ENCODE assay signal across 9 cellular contexts in genomic region chr14:90903101-90903500, GRCh38.
A peak's percentile ranks its signal among the peaks of the same experiment; 100 is the strongest.
DNase-seq lines count a peak whose midpoint lies in the region; ATAC-seq, FAIRE-seq and TF ChIP-seq lines count a peak whose summit lies in the region.
"Had no signal": no experiment of that assay in that cellular context is flagged by ENCODE, and none has a peak within 500 bp of the region (broad histone marks: within the 10 kb centered on the region; RNA-seq: fewer than 3 reads in every experiment).

No MANE protein-coding gene starts in this region.

- H2AFZ ChIP-seq in endothelial cell of umbilical vein (ENCODE audit: low read depth, low read length), result no peak overlapping the region

- no peak overlapping the region for H3K9ac ChIP-seq in endothelial cell of umbilical vein (replicated peaks; ENCODE audit: extremely low read depth, insufficient read depth, low read length)

- peak; percentile 62 for DNase-seq in EH (ENCODE audit: low read depth)
- peak; percentile 55 for DNase-seq in NCI-H748 treated with DMSO at 0.1 percent for 48 hours (lab: John Stamatoyannopoulos, UW)
- peak; percentile 74 for DNase-seq in activated CD8-positive, alpha-beta memory T cell treated with anti-CD3 and anti-CD28 coated beads, Interleukin-2, amount 10 ng/mL, durations not matched to agents 7 days and 5 days
- DNase-seq in endothelial cell of umbilical vein (ENCODE audit: low read depth, low spot score), result peak; percentile 72
- peak; percentile 66 for DNase-seq in myocyte (ENCODE audit: low read depth)

- POLR2A ChIA-PET in endothelial cell of umbilical vein (lab: Charles Lee), result no interaction called here

- H3K36me3 Mint-ChIP-seq in activated CD8-positive, alpha-beta memory T cell treated with anti-CD3 and anti-CD28 coated beads, Interleukin-2, amount 10 ng/mL, durations not matched to agents 7 days and 5 days, result peaks cover 34% of the 10 kb centered on the region
- H3K36me3 Mint-ChIP-seq in stimulated activated memory B cell treated with anti-CD40 and anti-IgM and Interleukin-4, amounts not matched to agents 10 μg/mL and 1 μg/mL and 100 μg/mL, for 72 hours, result peaks cover 11% of the 10 kb centered on the region

- H3K4me2 ChIP-seq in endothelial cell of umbilical vein (ENCODE audit: insufficient read depth, low read length), result no peak overlapping the region

- H3K27ac Mint-ChIP-seq in activated CD8-positive, alpha-beta memory T cell treated with anti-CD3 and anti-CD28 coated beads, Interleukin-2, amount 10 ng/mL, durations not matched to agents 7 days and 5 days, result peak overlapping the region; percentile 72
- H3K27ac Mint-ChIP-seq in stimulated activated memory B cell treated with anti-CD40 and anti-IgM and Interleukin-4, amounts not matched to agents 10 μg/mL and 1 μg/mL and 100 μg/mL, for 72 hours, result no peak overlapping the region
- H3K27ac Mint-ChIP-seq: dendritic cell treated with granulocyte-macrophage colony-stimulating factor and Interleukin-4, amounts not matched to agents 40 ng/mL and 50 ng/mL, for 4 days had no signal

- dilution Hi-C loops in endothelial cell of umbilical vein (cut with MboI; ENCODE audit: extremely low pct_ligation_motif_present, low sequenced_read_pairs), result loop anchor here (10.0 to 25.0 kb wide), 2 partner anchors 262 to 384 kb away; no protein-coding TSS in a partner anchor

- TF ChIP-seq POLR2A in endothelial cell of umbilical vein (IDR thresholded peaks at IDR 0.05; ENCODE audit: low read depth, low read length), result no peak

- no peak overlapping the region for H3K27ac ChIP-seq in endothelial cell of umbilical vein (ENCODE audit: insufficient read depth, low read depth, low read length)

- no peaks in the 10 kb centered on the region for H4K20me1 ChIP-seq in endothelial cell of umbilical vein (replicated peaks; ENCODE audit: control insufficient read depth, extremely low read depth, insufficient read depth, low read length)

- no peaks in the 10 kb centered on the region for H3K9me3 ChIP-seq in endothelial cell of umbilical vein (replicated peaks; ENCODE audit: control insufficient read depth, insufficient read depth, low read length)

- peaks cover 27% of the 10 kb centered on the region for H3K4me1 Mint-ChIP-seq in activated CD8-positive, alpha-beta memory T cell treated with anti-CD3 and anti-CD28 coated beads, Interleukin-2, amount 10 ng/mL, durations not matched to agents 7 days and 5 days
- peaks cover 17% of the 10 kb centered on the region for H3K4me1 Mint-ChIP-seq in stimulated activated memory B cell treated with anti-CD40 and anti-IgM and Interleukin-4, amounts not matched to agents 10 μg/mL and 1 μg/mL and 100 μg/mL, for 72 hours

- peak; percentile 59 to 66 for TF ChIP-seq CTCF in endothelial cell of umbilical vein (IDR thresholded peaks at IDR 0.05; ENCODE audit: extremely low read depth in 1 of 2, insufficient read depth in 1 of 2, low read depth in 1 of 2, low read length in 2 of 2)

- FAIRE-seq in endothelial cell of umbilical vein (lab: Jason Lieb, UNC), result peak; percentile 64

- ATAC-seq in HG03280 (IDR thresholded peaks at IDR 0.05; ENCODE audit: unreplicated experiment) (peak; percentile 67), GM21360 (IDR thresholded peaks at IDR 0.05; ENCODE audit: unreplicated experiment) (no peak)
- ATAC-seq in activated CD8-positive, alpha-beta memory T cell treated with anti-CD3 and anti-CD28 coated beads, Interleukin-2, amount 10 ng/mL, durations not matched to agents 7 days and 5 days, result peak; percentile 93
- peak; percentile 80 for ATAC-seq in stimulated activated memory B cell treated with anti-CD40 and anti-IgM and Interleukin-4, amounts not matched to agents 10 μg/mL and 1 μg/mL and 100 μg/mL, for 72 hours

- CTCF ChIA-PET in activated CD8-positive, alpha-beta memory T cell treated with anti-CD3 and anti-CD28 coated beads, Interleukin-2, amount 10 ng/mL, durations not matched to agents 7 days and 5 days (lab: Charles Lee), result interaction anchor here (0.6 to 5.5 kb wide), 50 partner anchors 10 to 407 kb away, joined by 3 to 129 read pairs (median 4); partner anchors contain the start of genes DGLUCY, GPR68 and RPS6KA5
- CTCF ChIA-PET in endothelial cell of umbilical vein (lab: Charles Lee), result interaction anchor here (0.6 to 5.2 kb wide), 72 partner anchors 8 to 930 kb away, joined by 3 to 388 read pairs (median 4); partner anchors contain the start of genes DGLUCY, RPS6KA5 and TTC7B

- no TSS peak for BruUV-seq in endothelial cell of umbilical vein (replicated peaks; lab: Mats Ljungman, UMichigan)

- H3K36me3 ChIP-seq in endothelial cell of umbilical vein (ENCODE audit: control insufficient read depth in 2 of 2, extremely low read depth in 1 of 2, insufficient read depth in 2 of 2, low read length in 2 of 2), result peaks cover 0 to 5% of the 10 kb centered on the region in 2 experiments

- H3K9me3 Mint-ChIP-seq in activated CD8-positive, alpha-beta memory T cell treated with anti-CD3 and anti-CD28 coated beads, Interleukin-2, amount 10 ng/mL, durations not matched to agents 7 days and 5 days (ENCODE audit: low read depth), result no peaks in the 10 kb centered on the region
- no peaks in the 10 kb centered on the region for H3K9me3 Mint-ChIP-seq in stimulated activated memory B cell treated with anti-CD40 and anti-IgM and Interleukin-4, amounts not matched to agents 10 μg/mL and 1 μg/mL and 100 μg/mL, for 72 hours
- H3K9me3 Mint-ChIP-seq: dendritic cell treated with granulocyte-macrophage colony-stimulating factor and Interleukin-4, amounts not matched to agents 40 ng/mL and 50 ng/mL, for 4 days had no signal

- no peak overlapping the region for H3K4me3 Mint-ChIP-seq in activated CD8-positive, alpha-beta memory T cell treated with anti-CD3 and anti-CD28 coated beads, Interleukin-2, amount 10 ng/mL, durations not matched to agents 7 days and 5 days
- no peak overlapping the region for H3K4me3 Mint-ChIP-seq in stimulated activated memory B cell treated with anti-CD40 and anti-IgM and Interleukin-4, amounts not matched to agents 10 μg/mL and 1 μg/mL and 100 μg/mL, for 72 hours
- H3K4me3 Mint-ChIP-seq: dendritic cell treated with granulocyte-macrophage colony-stimulating factor and Interleukin-4, amounts not matched to agents 40 ng/mL and 50 ng/mL, for 4 days had no signal

- H3K4me1 ChIP-seq in endothelial cell of umbilical vein (ENCODE audit: control insufficient read depth, extremely low read depth, insufficient read depth, low read length), result no peaks in the 10 kb centered on the region

- no peaks in the 10 kb centered on the region for H3K79me2 ChIP-seq in endothelial cell of umbilical vein (ENCODE audit: control insufficient read depth, insufficient read depth, low read length)

- H3K4me3 ChIP-seq in endothelial cell of umbilical vein (replicated peaks in 1 of 3; ENCODE audit: insufficient read depth in 1 of 3, low read depth in 1 of 3, low read length in 3 of 3), result no peak overlapping the region

- H3K9me1 ChIP-seq in endothelial cell of umbilical vein (replicated peaks; ENCODE audit: control insufficient read depth, extremely low read depth, insufficient read depth, low read length), result no peaks in the 10 kb centered on the region

- intact Hi-C loops in endothelial cell of umbilical vein (cut with micrococcal nuclease), result loop anchor here (1.0 kb wide), 4 partner anchors 157 to 383 kb away; partner anchors contain the start of gene RPS6KA5

- no peaks in the 10 kb centered on the region for H3K27me3 Mint-ChIP-seq in activated CD8-positive, alpha-beta memory T cell treated with anti-CD3 and anti-CD28 coated beads, Interleukin-2, amount 10 ng/mL, durations not matched to agents 7 days and 5 days
- no peaks in the 10 kb centered on the region for H3K27me3 Mint-ChIP-seq in stimulated activated memory B cell treated with anti-CD40 and anti-IgM and Interleukin-4, amounts not matched to agents 10 μg/mL and 1 μg/mL and 100 μg/mL, for 72 hours
- H3K27me3 Mint-ChIP-seq: dendritic cell treated with granulocyte-macrophage colony-stimulating factor and Interleukin-4, amounts not matched to agents 40 ng/mL and 50 ng/mL, for 4 days had no signal

- H3K27me3 ChIP-seq in endothelial cell of umbilical vein (ENCODE audit: control insufficient read depth in 2 of 2, insufficient read depth in 2 of 2, low read length in 2 of 2), result no peaks in the 10 kb centered on the region

TF ChIP-seq in endothelial cell of umbilical vein, 7 proteins besides CTCF, POLR2A, EP300 and RAD21:
- TF ChIP-seq FOS (IDR thresholded peaks at IDR 0.05; ENCODE audit: borderline replicate concordance, insufficient read depth, low read length) (no peak), JUN (IDR thresholded peaks at IDR 0.05; ENCODE audit: borderline replicate concordance, insufficient read depth, insufficient read length, low read depth) (no peak), POLR2AphosphoS5 (IDR thresholded peaks at IDR 0.05; ENCODE audit: insufficient read depth, low read depth, low read length) (no peak), GATA2 (IDR thresholded peaks at IDR 0.05; ENCODE audit: insufficient read depth, insufficient read length, low read depth, low read length) (no peak), EZH2 (IDR thresholded peaks at IDR 0.05; ENCODE audit: borderline replicate concordance, low read depth, low read length, severe bottlenecking) (no peak), MYC (IDR thresholded peaks at IDR 0.05; ENCODE audit: low read depth, low read length) (no peak), MAX (IDR thresholded peaks at IDR 0.05; ENCODE audit: insufficient read depth, insufficient read length) (no peak)
